ENCODE assay signal across 2 cellular contexts in the genomic region with DNA sequence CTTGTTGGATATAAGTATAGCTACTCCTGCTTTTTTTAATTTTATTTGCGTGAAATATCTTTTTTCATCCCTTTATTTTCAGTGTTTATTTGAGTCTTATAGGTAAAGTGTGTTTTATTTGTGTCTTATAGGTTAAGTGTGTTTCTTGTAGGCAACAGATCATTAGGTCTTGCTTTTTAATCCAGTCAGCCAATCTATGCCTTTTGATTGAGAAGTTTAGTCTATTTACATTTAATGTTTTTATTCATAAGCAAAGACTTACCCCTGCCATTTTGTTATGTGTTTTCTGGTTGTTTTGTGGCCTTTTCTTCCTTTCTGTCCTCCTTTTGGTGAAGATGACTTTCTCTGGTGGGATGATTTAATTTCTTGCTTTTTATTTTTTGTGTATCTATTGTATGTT.
TF ChIP-seq lines count a peak whose summit lies in the region.

No MANE protein-coding gene starts in this region.

TF ChIP-seq in HEK293, 187 proteins besides CTCF, POLR2A, EP300 and RAD21:
- TF ChIP-seq TRIM28 (IDR thresholded peaks at IDR 0.05; ENCODE audit: borderline replicate concordance, low read length) = 0 out of 2 replicates have a peak, but pooled peaks have one; percentile 46
- no peak for TF ChIP-seq ZNF596 (tag by site-specific recombination; IDR thresholded peaks at IDR 0.05)
- TF ChIP-seq SETDB1 (IDR thresholded peaks at IDR 0.05; ENCODE audit: insufficient read length, low read length) = peak; percentile 90
- TF ChIP-seq ZNF350 (tag by site-specific recombination; IDR thresholded peaks at IDR 0.05) = no peak

TF ChIP-seq in K562, 482 proteins besides CTCF, POLR2A, EP300 and RAD21:
- no peak for TF ChIP-seq E2F1 (CRISPR knock-in tag; IDR thresholded peaks at IDR 0.05)
- TF ChIP-seq ZNF507 (tag; conservative IDR thresholded peaks at IDR 0.05) = peak; percentile 87
